3 cellular contexts compared by ENCODE assay signal in genomic region chr10:21110358-21110757, GRCh38.
TF ChIP-seq lines count a peak whose summit lies in the region.

No MANE protein-coding gene starts in this region.

TF ChIP-seq in HepG2, 621 proteins besides CTCF, POLR2A, EP300 and RAD21:
- TF ChIP-seq MAFF (IDR thresholded peaks at IDR 0.05; ENCODE audit: low read depth, low read length) (peak; percentile 90), KMT2B (CRISPR knock-in tag; IDR thresholded peaks at IDR 0.05) (no peak), MAFK (conservative IDR thresholded peaks at IDR 0.05 in 1 of 2, IDR thresholded peaks at IDR 0.05 in 1 of 2; ENCODE audit: low read length in 2 of 2) (peak; percentile 91 to 95)

TF ChIP-seq in IMR-90, 13 proteins besides CTCF, POLR2A, EP300 and RAD21:
- peak; percentile 83 for TF ChIP-seq MAFK (IDR thresholded peaks at IDR 0.05; ENCODE audit: low read depth, low read length)
- TF ChIP-seq BHLHE40 (IDR thresholded peaks at IDR 0.05; ENCODE audit: low read depth, low read length), result no peak
TF ChIP-seq in IMR-90: peak in this region for 1.

TF ChIP-seq in H1, 55 proteins besides CTCF, POLR2A, EP300 and RAD21:
- TF ChIP-seq CBX8 (IDR thresholded peaks at IDR 0.05; ENCODE audit: borderline replicate concordance, low read depth, low read length), result no peak
- peak; percentile 63; the same call in 1 of the 2 replicates for TF ChIP-seq MAFK (IDR thresholded peaks at IDR 0.05; ENCODE audit: low read depth, low read length)
